Comparison of ENCODE assay signal across 8 cellular contexts in genomic region chr4:105709081-105709450, GRCh38. TPM values are rescaled to one million over a fixed set of nuclear protein-coding genes. Genes with fewer than 3 reads are reported as not detected.
A peak's percentile ranks its signal among the peaks of the same experiment; 100 is the strongest.
DNase-seq lines count a peak whose midpoint lies in the region; ATAC-seq lines count a peak whose summit lies in the region.

No MANE protein-coding gene starts in this region.

- H3K23ac ChIP-seq in mesendoderm (ENCODE audit: low read length): no peak overlapping the region

- H3K4me1 ChIP-seq in CD4-positive, alpha-beta memory T cell (ENCODE audit: insufficient read depth, low read length): peaks cover 20% of the 10 kb centered on the region
- H3K4me1 ChIP-seq in mesendoderm (ENCODE audit: control insufficient read depth, low read depth, low read length) (no peaks in the 10 kb centered on the region), aorta (ENCODE audit: control insufficient read depth in 1 of 2, insufficient read depth in 2 of 2, low read length in 2 of 2) (peaks cover under 1 to 3% of the 10 kb centered on the region in 2 donors)

- H3K27me3 Mint-ChIP-seq in CD4-positive, alpha-beta memory T cell: no peaks in the 10 kb centered on the region

- H3K4ac ChIP-seq in mesendoderm (ENCODE audit: low read depth, low read length): no peak overlapping the region

- peak overlapping the region; percentile 85 to 99 (median 97) for H3K27ac Mint-ChIP-seq in CD4-positive, alpha-beta memory T cell

- POLR2A ChIA-PET in CD4-positive, alpha-beta memory T cell (lab: Charles Lee; ENCODE audit: partially characterized antibody): interaction anchor here (1.8 kb wide), 1 partner anchor 235 kb away, joined by 7 read pairs; the partner anchor contains the start of gene PPA2

- no CpG with 5 or more reads among the region's 11 CpGs for WGBS in mesendoderm (ENCODE audit: extremely low coverage, insufficient coverage, low lambda C conversion rate)
- 0% methylated on average over 11 of the region's 11 CpGs for WGBS in aorta, 2 donors

- peak overlapping the region; percentile 27 for H3K4me2 ChIP-seq in mesendoderm (ENCODE audit: low read length)

- H3K4me3 ChIP-seq in CD4-positive, alpha-beta memory T cell (ENCODE audit: low read length in 2 of 2): peak overlapping the region; percentile 70 to 92
- H3K4me3 ChIP-seq in mesendoderm (ENCODE audit: low read length) (peak overlapping the region; percentile 65), aorta (ENCODE audit: low read length in 2 of 2) (peak overlapping the region; percentile 67 to 70)

- no peak overlapping the region for H2AK5ac ChIP-seq in mesendoderm (ENCODE audit: low read length)

- peaks cover 0 to 13% of the 10 kb centered on the region in 2 donors for H3K36me3 Mint-ChIP-seq in CD4-positive, alpha-beta memory T cell

- peaks cover 23 to 45% (median 29%) of the 10 kb centered on the region in 4 donors for H3K4me1 Mint-ChIP-seq in CD4-positive, alpha-beta memory T cell

- no peak overlapping the region for H2BK5ac ChIP-seq in mesendoderm (ENCODE audit: low read length)

- H4K5ac ChIP-seq in mesendoderm (ENCODE audit: low read length): no peak overlapping the region

- intact Hi-C loops in CD4-positive, alpha-beta memory T cell (cut with micrococcal nuclease): loop anchor here (10.0 kb wide), 1 partner anchor 774 kb away; no protein-coding TSS in a partner anchor
- intact Hi-C loops in aorta (cut with DNase I): loop anchor here in 1 of 2 donors (2.0 kb wide), 1 partner anchor 188 kb away; no protein-coding TSS in a partner anchor

- H3K9ac ChIP-seq in mesendoderm (ENCODE audit: low read length): peak overlapping the region; percentile 73

- H3K4me3 Mint-ChIP-seq in CD4-positive, alpha-beta memory T cell: peak overlapping the region; percentile 99 to 100 (median 100)

- H4K8ac ChIP-seq in mesendoderm (ENCODE audit: low read depth, low read length): no peak overlapping the region

- no peak overlapping the region for H2BK15ac ChIP-seq in mesendoderm (replicated peaks; ENCODE audit: low read depth)

- ATAC-seq in GM18858 (IDR thresholded peaks at IDR 0.05; ENCODE audit: unreplicated experiment) (peak; percentile 10), HG03039 (IDR thresholded peaks at IDR 0.05; ENCODE audit: unreplicated experiment) (peak; percentile 17), aorta (ENCODE audit: low FRiP score) (peak; percentile 39)

- H3K9me3 Mint-ChIP-seq in CD4-positive, alpha-beta memory T cell: no peaks in the 10 kb centered on the region

- H3K18ac ChIP-seq in mesendoderm (ENCODE audit: low read length): peak overlapping the region; percentile 36

- no peaks in the 10 kb centered on the region for H3K36me3 ChIP-seq in CD4-positive, alpha-beta memory T cell (ENCODE audit: insufficient read depth, low read length)
- no peaks in the 10 kb centered on the region for H3K36me3 ChIP-seq in mesendoderm (ENCODE audit: control insufficient read depth, insufficient read depth, low read length)
- H3K36me3 ChIP-seq in aorta (ENCODE audit: control insufficient read depth in 1 of 2, insufficient read depth in 2 of 2, low read length in 1 of 2): no peaks in the 10 kb centered on the region

- peaks cover 16% of the 10 kb centered on the region for H3K79me2 ChIP-seq in mesendoderm (ENCODE audit: control insufficient read depth, insufficient read depth, low read length)

- H2BK120ac ChIP-seq in mesendoderm (ENCODE audit: low read depth, low read length): no peak overlapping the region

- peaks cover 9% of the 10 kb centered on the region for H3K79me1 ChIP-seq in mesendoderm (ENCODE audit: low read length)

- H3K27ac ChIP-seq in CD4-positive, alpha-beta memory T cell (ENCODE audit: low read depth, low read length): peak overlapping the region; percentile 65
- peak overlapping the region; percentile 48 for H3K27ac ChIP-seq in mesendoderm (ENCODE audit: low read depth, low read length)
- peak overlapping the region in 1 of 2 donors; percentile 42 for H3K27ac ChIP-seq in aorta (ENCODE audit: low read depth in 1 of 2, low read length in 2 of 2)

- no peaks in the 10 kb centered on the region for H3K9me3 ChIP-seq in CD4-positive, alpha-beta memory T cell (ENCODE audit: control insufficient read depth in 1 of 2, low read length in 2 of 2)
- no peaks in the 10 kb centered on the region for H3K9me3 ChIP-seq in aorta (ENCODE audit: control insufficient read depth, low read length)

- peak overlapping the region; percentile 89 for H3K56ac ChIP-seq in mesendoderm (ENCODE audit: low read length)

- CTCF ChIA-PET in CD4-positive, alpha-beta memory T cell (lab: Charles Lee; ENCODE audit: partially characterized antibody): interaction anchor here (1.0 to 1.5 kb wide), 5 partner anchors 8 to 235 kb away, joined by 3 to 4 read pairs (median 3); partner anchors contain the start of gene PPA2

- H3K27me3 ChIP-seq in CD4-positive, alpha-beta memory T cell (ENCODE audit: insufficient read depth, low read length): no peaks in the 10 kb centered on the region
- H3K27me3 ChIP-seq in mesendoderm (ENCODE audit: insufficient read depth, low read length, poor library complexity): no peaks in the 10 kb centered on the region
- H3K27me3 ChIP-seq in aorta (ENCODE audit: control insufficient read depth in 1 of 2, insufficient read depth in 2 of 2, low read length in 1 of 2): no peaks in the 10 kb centered on the region

- DNase-seq in CD4-positive, alpha-beta memory T cell: peak in 1 of 5 donors; percentile 35
- DNase-seq in RKO (ENCODE audit: low spot score): peak; percentile 42
- DNase-seq in dermis blood vessel endothelial cell: peak; percentile 49
- DNase-seq in mesendoderm: peak; percentile 73
- no peak for DNase-seq in aorta
- DNase-seq in stimulated activated CD4-positive, alpha-beta T cell treated with anti-CD3 and anti-CD28 coated beads, Interleukin-4, amount 100 ng/mL, for 4 hours: no peak

RNA-seq across cellular contexts. Expression of gene GSTCD, which starts 0.5 kb away (rescaled TPM):
- 1 to 10 TPM; 4.7 to 5.0 TPM for total RNA-seq in CD4-positive, alpha-beta memory T cell
- 1 to 10 TPM in 1 of 2 donors, under 1 TPM in 1; 0.64 to 2.8 TPM for polyA plus RNA-seq in CD4-positive, alpha-beta memory T cell
- 11.6 and 13.8 TPM in 2 replicates for total RNA-seq in dermis blood vessel endothelial cell
- 17.2 TPM for polyA plus RNA-seq in mesendoderm (2013, experiment 1 of 2)
- polyA plus RNA-seq in mesendoderm (2013, experiment 2 of 2): 15.8 TPM
- total RNA-seq in aorta: 1 to 10 TPM; 8.2 to 8.4 TPM
- polyA plus RNA-seq in aorta: 1 to 10 TPM; 1.8 to 4.2 TPM

RNA-seq across cellular contexts. Expression of gene INTS12, which starts 0.6 kb away (rescaled TPM):
- total RNA-seq in CD4-positive, alpha-beta memory T cell: 10 to 100 TPM; 16.6 to 17.5 TPM
- 10 to 100 TPM; 29.5 TPM for polyA plus RNA-seq in CD4-positive, alpha-beta memory T cell
- 14.0 and 14.1 TPM in 2 replicates for total RNA-seq in dermis blood vessel endothelial cell
- polyA plus RNA-seq in mesendoderm (2013, experiment 1 of 2): 21.8 TPM
- 20.7 TPM for polyA plus RNA-seq in mesendoderm (2013, experiment 2 of 2)
- total RNA-seq in aorta: 10 to 100 TPM; 19.2 to 21.4 TPM
- polyA plus RNA-seq in aorta: 10 to 100 TPM; 12.4 to 21.0 TPM

Comparison
In these comparisons a context has a peak if more than half of its experiments do, and no peak if none do; other contexts are left out.
1. DNase-seq: peak in RKO (single experiment), dermis blood vessel endothelial cell (single experiment) and mesendoderm (single experiment); none in aorta (0 of 2) and stimulated activated CD4-positive, alpha-beta T cell treated with anti-CD3 and anti-CD28 coated beads, Interleukin-4, amount 100 ng/mL, for 4 hours (0 of 2).
2. Peak in every context shown above with its lines, with median percentiles within 50 percentile points of each other: H3K4me3 ChIP-seq and ATAC-seq.